Comparison of ENCODE assay signal across 32 cellular contexts in the genomic region with DNA sequence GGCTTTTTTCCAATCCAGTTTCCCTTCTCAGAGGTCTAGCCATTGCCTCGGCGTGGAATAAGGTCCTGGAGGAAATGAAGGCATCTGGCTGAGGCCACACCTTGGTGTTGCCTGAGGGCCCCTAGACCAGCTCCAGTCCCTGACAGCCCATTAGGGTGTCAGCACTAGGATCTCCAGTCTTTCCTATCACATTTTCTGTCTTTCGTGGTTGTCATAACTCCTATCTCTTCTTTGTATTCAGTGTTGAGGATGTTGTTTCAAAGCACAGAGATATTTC.
DNase-seq lines count a peak whose midpoint lies in the region; ATAC-seq, FAIRE-seq and TF ChIP-seq lines count a peak whose summit lies in the region.
"Had no signal": no experiment of that assay in that cellular context is flagged by ENCODE, and none has a peak within 500 bp of the region (broad histone marks: within the 10 kb centered on the region; RNA-seq: fewer than 3 reads in every experiment).

No MANE protein-coding gene starts in this region.

- CTCF ChIA-PET in GM12878 (lab: Yijun Ruan, JAX), result no interaction called here

- POLR2A ChIA-PET in GM12878 (lab: Charles Lee), result no interaction called here

- H3K36me3 ChIP-seq in MG63, result no peaks in the 10 kb centered on the region
- H3K36me3 ChIP-seq in GM12878 (ENCODE audit: control insufficient read depth in 2 of 2, insufficient read depth in 2 of 2, low read length in 1 of 2), result no peaks in the 10 kb centered on the region
- H3K36me3 ChIP-seq in trophoblast cell (ENCODE audit: control insufficient read depth in 1 of 2, insufficient read depth in 2 of 2, low read length in 2 of 2), result peaks cover 0 to 2% of the 10 kb centered on the region in 2 experiments
- H3K36me3 ChIP-seq: adrenal gland, BLaER1, esophagus muscularis mucosa, neutrophil, spleen, thoracic aorta, uterus had no signal

- no peaks in the 10 kb centered on the region for H4K20me1 ChIP-seq in GM12878 (ENCODE audit: control insufficient read depth, insufficient read depth)
- H4K20me1 ChIP-seq: BLaER1 had no signal

- no peak overlapping the region for H2AK5ac ChIP-seq in trophoblast cell (ENCODE audit: low read length)

- no peak overlapping the region for H2BK5ac ChIP-seq in trophoblast cell (ENCODE audit: low read depth, low read length, poor library complexity)

- TF ChIP-seq POLR2A in GM12878 (IDR thresholded peaks at IDR 0.05; ENCODE audit: low read depth, low read length), result no peak

- WGBS in GM12878 (ENCODE audit: insufficient coverage, insufficient replicate concordance, low lambda C conversion rate, missing lambda C conversion rate), result 36% methylated on average over 3 of the region's 3 CpGs
- no CpG with 5 or more reads among the region's 3 CpGs for WGBS in trophoblast cell (ENCODE audit: extremely low coverage, insufficient coverage, insufficient read length)

- H3K79me1 ChIP-seq in trophoblast cell (ENCODE audit: low read length), result peaks cover 2% of the 10 kb centered on the region

- no peak overlapping the region for H3K9ac ChIP-seq in GM12878 (ENCODE audit: control insufficient read depth, insufficient read depth, low read length)
- no peak overlapping the region for H3K9ac ChIP-seq in trophoblast cell (ENCODE audit: low read length)
- H3K9ac ChIP-seq: BLaER1 had no signal

- no peak for TF ChIP-seq CTCF in GM12878 (IDR thresholded peaks at IDR 0.05 in 2 of 3, conservative IDR thresholded peaks at IDR 0.05 in 1 of 3; ENCODE audit: control insufficient read depth in 2 of 3, extremely low read depth in 1 of 3, insufficient read depth in 1 of 3, low read depth in 3 of 3, low read length in 3 of 3)

- no peak overlapping the region for H3K4ac ChIP-seq in trophoblast cell (ENCODE audit: low read depth, low read length)

- no peak overlapping the region for H3K4me2 ChIP-seq in GM12878 (ENCODE audit: control insufficient read depth, insufficient read depth)
- H3K4me2 ChIP-seq in trophoblast cell (ENCODE audit: low read length), result no peak overlapping the region
- H3K4me2 ChIP-seq: BLaER1 had no signal

- peak overlapping the region; percentile 49 for H2BK12ac ChIP-seq in trophoblast cell (ENCODE audit: low read length)

- peak; percentile 27; the same call in 1 of the 3 replicates for ATAC-seq in GM12878
- ATAC-seq: activated CD8-positive, alpha-beta T cell treated with anti-CD3 and anti-CD28 coated beads, Interleukin-2, amount 10 ng/mL, durations not matched to agents 7 days and 5 days; activated T-helper 17 cell treated with anti-CD3 and anti-CD28 coated beads, Interleukin-2, amount 50 U/mL, for 72 hours; body of pancreas; HCT116; right cardiac atrium had no signal

- SMC1A ChIA-PET in GM12878 (lab: Charles Lee; ENCODE audit: uncharacterized antibody, unreplicated experiment), result no interaction called here

- H2AFZ ChIP-seq in GM12878 (ENCODE audit: control insufficient read depth, low read depth, low read length) (no peak overlapping the region), trophoblast cell (ENCODE audit: insufficient read depth, low read length, poor library complexity) (no peak overlapping the region)

- H3K23ac ChIP-seq in trophoblast cell (ENCODE audit: low read length), result no peak overlapping the region

- H3K79me2 ChIP-seq in GM12878 (ENCODE audit: control insufficient read depth, insufficient read depth, low read length), result no peaks in the 10 kb centered on the region
- no peaks in the 10 kb centered on the region for H3K79me2 ChIP-seq in trophoblast cell (ENCODE audit: control insufficient read depth, insufficient read depth, low read length, poor library complexity)

- H3K14ac ChIP-seq in trophoblast cell (ENCODE audit: low read length), result no peak overlapping the region

- H3K9me3 ChIP-seq in MG63, result no peaks in the 10 kb centered on the region
- no peaks in the 10 kb centered on the region for H3K9me3 ChIP-seq in GM12878 (replicated peaks; ENCODE audit: control insufficient read depth, insufficient read depth, low read length)
- H3K9me3 ChIP-seq in trophoblast cell (ENCODE audit: insufficient read depth, low read depth, low read length), result no peaks in the 10 kb centered on the region
- H3K9me3 ChIP-seq: adrenal gland, BLaER1, body of pancreas, esophagus muscularis mucosa, neutrophil, thoracic aorta, uterus had no signal

- H3K27me3 ChIP-seq in MG63 (no peaks in the 10 kb centered on the region), GM12878 (replicated peaks in 1 of 2; ENCODE audit: control insufficient read depth in 2 of 2, insufficient read depth in 2 of 2, low read length in 1 of 2) (no peaks in the 10 kb centered on the region), trophoblast cell (ENCODE audit: insufficient read depth, low read length) (no peaks in the 10 kb centered on the region)
- H3K27me3 ChIP-seq: adrenal gland, BLaER1, body of pancreas, esophagus muscularis mucosa, neutrophil, spleen, uterus had no signal

- H3K4me1 ChIP-seq in GM12878 (ENCODE audit: control insufficient read depth, insufficient read depth, low read length) (no peaks in the 10 kb centered on the region), trophoblast cell (ENCODE audit: control insufficient read depth in 1 of 2, insufficient read depth in 2 of 2, low read length in 2 of 2) (peaks cover 6% of the 10 kb centered on the region in 2 experiments)
- H3K4me1 ChIP-seq: adrenal gland, BLaER1, body of pancreas, esophagus muscularis mucosa, spleen, uterus had no signal

- H3K4me3 ChIP-seq in MG63 (peak overlapping the region; percentile 27), GM12878 (no peak overlapping the region), trophoblast cell (ENCODE audit: low read depth, low read length) (no peak overlapping the region)
- H3K4me3 ChIP-seq: adrenal gland, BLaER1, body of pancreas, esophagus muscularis mucosa, spleen, thoracic aorta, uterus had no signal

- H2BK120ac ChIP-seq in trophoblast cell (ENCODE audit: insufficient read depth, low read length, poor library complexity), result no peak overlapping the region

- H4K8ac ChIP-seq in trophoblast cell (ENCODE audit: low read depth, low read length), result no peak overlapping the region

- in situ Hi-C loops in GM12878 (cut with MboI), result no loop called here

- no TSS peak for BruUV-seq in GM12878 (replicated peaks; lab: Mats Ljungman, UMichigan)

- TF ChIP-seq RAD21 in GM12878 (IDR thresholded peaks at IDR 0.05; ENCODE audit: insufficient read depth, low read depth, low read length), result no peak

- peak; percentile 59 for DNase-seq in NCI-H345 (lab: John Stamatoyannopoulos, UW)
- DNase-seq in NCI-H345 treated with DMSO at 0.1 percent for 48 hours (lab: John Stamatoyannopoulos, UW; ENCODE audit: unreplicated experiment), result no peak
- DNase-seq in MG63, result no peak
- DNase-seq in GM12878 (ENCODE audit: low read depth, low spot score), result no peak
- DNase-seq in trophoblast cell, result peak; percentile 78 to 89
- DNase-seq in activated CD8-positive, alpha-beta memory T cell treated with anti-CD3 and anti-CD28 coated beads, Interleukin-2, amount 50 U/mL, for 4 hours, result no peak
- no peak for DNase-seq in AG08395 (ENCODE audit: low spot score)
- no peak for DNase-seq in stimulated activated CD8-positive, alpha-beta memory T cell treated with anti-CD3 and anti-CD28 coated beads, Interleukin-4, amount 100 ng/mL, for 48 hours
- DNase-seq: activated CD4-positive, alpha-beta T cell treated with anti-CD3 and anti-CD28 coated beads for 4 hours; activated CD8-positive, alpha-beta T cell treated with anti-CD3 and anti-CD28 coated beads, Interleukin-2, amount 10 ng/mL, durations not matched to agents 7 days and 5 days; activated naive CD4-positive, alpha-beta T cell treated with anti-CD3 and anti-CD28 coated beads, Interleukin-2, amount 10 ng/mL, durations not matched to agents 7 days and 5 days; adrenal gland; body of pancreas; dermis blood vessel endothelial cell; DMS153; foreskin fibroblast; MM.1S; NCI-H1436; NCI-H446 treated with DMSO at 0.1 percent for 48 hours; OCI-M1; spleen; stimulated activated CD4-positive, alpha-beta T cell treated with anti-CD3 and anti-CD28 coated beads, Interleukin-2, amount 100 ng/mL, for 24 hours; T-helper 2 cell; uterus had no signal

- no peak overlapping the region for H3K27ac ChIP-seq in GM12878 (ENCODE audit: control insufficient read depth, insufficient read depth)
- H3K27ac ChIP-seq in trophoblast cell (ENCODE audit: low read depth, low read length), result no peak overlapping the region
- H3K27ac ChIP-seq: adrenal gland, BLaER1, body of pancreas, esophagus muscularis mucosa, neutrophil, spleen, thoracic aorta, uterus, VCaP had no signal

- no peak overlapping the region for H4K12ac ChIP-seq in trophoblast cell (ENCODE audit: low read depth, low read length)

- intact Hi-C loops in GM12878 (cut with micrococcal nuclease; ENCODE audit: unreplicated experiment), result no loop called here

- RAD21 ChIA-PET in GM12878 (lab: Charles Lee; ENCODE audit: unreplicated experiment), result no interaction called here

- no peak overlapping the region for H3K18ac ChIP-seq in trophoblast cell (ENCODE audit: low read length)

- TF ChIP-seq EP300 in GM12878 (IDR thresholded peaks at IDR 0.05; ENCODE audit: borderline replicate concordance in 1 of 2, control insufficient read depth in 1 of 2, low read depth in 2 of 2, low read length in 2 of 2), result no peak

- H4K91ac ChIP-seq in trophoblast cell (ENCODE audit: low read depth, low read length), result no peak overlapping the region

- FAIRE-seq in GM12878 (lab: Jason Lieb, UNC), result no peak

TF ChIP-seq in GM12878, 131 proteins besides CTCF, POLR2A, EP300 and RAD21 (continues in another document):
- TF ChIP-seq KAT2A (conservative IDR thresholded peaks at IDR 0.05; ENCODE audit: control insufficient read depth, low read depth, low read length), result no peak

Comparison
In these comparisons a context has a peak if more than half of its experiments do, and no peak if none do; other contexts are left out.
1. DNase-seq: peak in NCI-H345 (single experiment) and trophoblast cell (2 of 2); none in NCI-H345 treated with DMSO at 0.1 percent for 48 hours (single experiment), MG63 (single experiment), GM12878 (single experiment), activated CD8-positive, alpha-beta memory T cell treated with anti-CD3 and anti-CD28 coated beads, Interleukin-2, amount 50 U/mL, for 4 hours (single experiment), AG08395 (single experiment) and stimulated activated CD8-positive, alpha-beta memory T cell treated with anti-CD3 and anti-CD28 coated beads, Interleukin-4, amount 100 ng/mL, for 48 hours (single experiment).